8 cellular contexts compared by ENCODE assay signal in the genomic region with DNA sequence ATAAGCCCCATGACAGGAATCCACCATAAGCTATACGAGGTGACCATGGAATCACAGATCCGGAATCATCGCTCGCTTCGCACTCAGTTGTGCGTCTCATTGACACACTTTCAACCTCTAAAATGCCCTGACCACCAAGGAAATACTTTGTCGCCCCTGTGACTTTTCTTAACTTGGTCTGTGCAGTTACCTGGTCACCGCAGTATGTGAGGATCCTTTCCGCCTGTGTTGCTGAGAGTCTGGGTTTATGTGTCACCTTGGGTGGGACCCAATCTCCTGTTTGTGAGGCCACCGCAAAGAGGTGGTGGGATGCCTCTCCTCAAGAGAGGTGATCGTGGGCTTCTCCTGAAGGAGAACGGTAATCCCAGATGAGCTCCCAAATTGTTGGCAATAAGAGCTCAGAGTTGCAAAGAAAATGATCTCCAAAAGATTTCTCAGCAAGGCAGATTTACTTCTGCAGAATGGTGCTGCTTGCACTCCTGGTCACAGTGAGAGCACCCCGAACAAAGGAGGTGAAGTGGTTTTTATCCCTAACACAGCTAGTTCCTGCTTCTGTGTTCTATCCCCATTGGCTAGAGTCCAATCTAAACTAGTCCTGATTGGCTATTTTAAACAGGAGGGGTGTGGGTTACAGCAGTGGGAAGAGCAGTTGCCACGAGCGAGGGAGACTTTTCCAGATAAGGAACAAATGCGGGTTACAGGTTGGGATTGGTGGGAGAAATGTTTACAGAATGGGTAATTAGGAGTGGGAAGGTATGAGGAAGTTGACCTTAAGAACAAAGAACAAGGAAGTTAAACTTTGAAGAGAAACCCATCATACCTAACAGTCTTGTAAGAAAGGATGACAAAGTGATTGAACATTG. TPM values are rescaled to one million over a fixed set of nuclear protein-coding genes. Genes with fewer than 3 reads are reported as not detected.
A peak's percentile ranks its signal among the peaks of the same experiment; 100 is the strongest.
DNase-seq lines count a peak whose midpoint lies in the region; ATAC-seq and TF ChIP-seq lines count a peak whose summit lies in the region.

No MANE protein-coding gene starts in this region.

- peaks cover 48% of the 10 kb centered on the region for H3K4me1 ChIP-seq in mammary epithelial cell (ENCODE audit: insufficient read depth, low read length)

- intact Hi-C loops in MCF 10A (cut with micrococcal nuclease) (no loop called here), mammary epithelial cell (cut with micrococcal nuclease) (no loop called here)

- no peak overlapping the region for H3K9ac ChIP-seq in mammary epithelial cell (ENCODE audit: insufficient read depth, low read length)

- H2AFZ ChIP-seq in mammary epithelial cell (ENCODE audit: low read depth, low read length) = no peak overlapping the region

- dilution Hi-C loops in mammary epithelial cell (cut with HindIII; ENCODE audit: low sequenced_read_pairs) = no loop called here

- H4K20me1 ChIP-seq in mammary epithelial cell (ENCODE audit: insufficient read depth, low read length) = peaks cover 58% of the 10 kb centered on the region

- TF ChIP-seq CTCF in MCF 10A (IDR thresholded peaks at IDR 0.05; ENCODE audit: unreplicated experiment) = no peak
- no peak for TF ChIP-seq CTCF in mammary epithelial cell (conservative IDR thresholded peaks at IDR 0.05 in 1 of 2, IDR thresholded peaks at IDR 0.05 in 1 of 2; ENCODE audit: extremely low read depth in 1 of 2, insufficient read depth in 1 of 2, low read depth in 1 of 2, low read length in 2 of 2)
- no peak for TF ChIP-seq CTCF in type B pancreatic cell (conservative IDR thresholded peaks at IDR 0.05)

- in situ Hi-C loops in mammary epithelial cell (cut with MboI; ENCODE audit: low sequenced_read_pairs in 2 of 2) = no loop called here

- no peaks in the 10 kb centered on the region for H3K9me3 Mint-ChIP-seq in MCF 10A (ENCODE audit: unreplicated experiment)
- peaks cover 49% of the 10 kb centered on the region for H3K9me3 Mint-ChIP-seq in type B pancreatic cell

- no peaks in the 10 kb centered on the region for H3K9me3 ChIP-seq in mammary epithelial cell (replicated peaks; ENCODE audit: insufficient read depth, low read length)

- BruUV-seq in MCF 10A (replicated peaks; lab: Mats Ljungman, UMichigan) = no TSS peak
- BruUV-seq in mammary epithelial cell (replicated peaks; lab: Mats Ljungman, UMichigan) = no TSS peak

- H3K4me1 Mint-ChIP-seq in MCF 10A (ENCODE audit: insufficient read depth, unreplicated experiment) = peaks cover 67% of the 10 kb centered on the region
- peaks cover 46% of the 10 kb centered on the region for H3K4me1 Mint-ChIP-seq in type B pancreatic cell (ENCODE audit: unreplicated experiment)

- 91% methylated on average over 16 of the region's 16 CpGs for WGBS in mammary epithelial cell (ENCODE audit: low coverage, missing lambda C conversion rate)

- H3K36me3 Mint-ChIP-seq in MCF 10A (ENCODE audit: insufficient read depth, unreplicated experiment) (peaks cover 100% of the 10 kb centered on the region), type B pancreatic cell (peaks cover 92% of the 10 kb centered on the region)

- peak; percentile 27 for ATAC-seq in esophagus mucosa
- no peak for ATAC-seq in HG03095 (IDR thresholded peaks at IDR 0.05; ENCODE audit: unreplicated experiment)

- peaks cover 68% of the 10 kb centered on the region for H3K79me2 ChIP-seq in mammary epithelial cell (ENCODE audit: insufficient read depth, low read length)

- H3K27me3 ChIP-seq in mammary epithelial cell (ENCODE audit: insufficient read depth, low read length) = no peaks in the 10 kb centered on the region

- H3K4me3 ChIP-seq in mammary epithelial cell (replicated peaks in 1 of 3; ENCODE audit: insufficient read depth in 1 of 3, low read depth in 2 of 3, low read length in 3 of 3) = no peak overlapping the region

- H3K27me3 Mint-ChIP-seq in MCF 10A (ENCODE audit: insufficient read depth, unreplicated experiment) = no peaks in the 10 kb centered on the region
- H3K27me3 Mint-ChIP-seq in type B pancreatic cell = peaks cover 9% of the 10 kb centered on the region

- peak overlapping the region; percentile 37 for H3K4me3 Mint-ChIP-seq in MCF 10A (ENCODE audit: unreplicated experiment)
- peak overlapping the region; percentile 81 for H3K4me3 Mint-ChIP-seq in type B pancreatic cell

- H3K4me2 ChIP-seq in mammary epithelial cell (ENCODE audit: insufficient read depth, low read depth, low read length) = no peak overlapping the region

- CTCF ChIA-PET in MCF 10A (lab: Yijun Ruan, JAX) = interaction anchor here (0.6 to 1.7 kb wide), 2 partner anchors 35 to 41 kb away, joined by 3 read pairs; no protein-coding TSS in a partner anchor
- CTCF ChIA-PET in mammary epithelial cell (lab: Charles Lee; ENCODE audit: low non-redundant PET) = no interaction called here

- POLR2A ChIA-PET in MCF 10A (lab: Yijun Ruan, JAX) = interaction anchor here (0.6 to 8.5 kb wide), 11 partner anchors 8 to 869 kb away, joined by 3 to 170 read pairs (median 3); a partner anchor contains a TSS

- H3K27ac ChIP-seq in mammary epithelial cell (ENCODE audit: insufficient read depth, low read depth, low read length) = no peak overlapping the region

- DNase-seq in MCF 10A (ENCODE audit: unreplicated experiment) (peak; percentile 23), mammary epithelial cell (no peak), SIG-M5 (lab: John Stamatoyannopoulos, UW) (peak; percentile 16), type B pancreatic cell (ENCODE audit: extremely low spot score, unreplicated experiment) (no peak), occipital lobe (lab: John Stamatoyannopoulos, UW) (no peak), NCI-H2196 (lab: John Stamatoyannopoulos, UW; ENCODE audit: unreplicated experiment) (no peak)

- H3K27ac Mint-ChIP-seq in MCF 10A (ENCODE audit: low read depth, unreplicated experiment) = no peak overlapping the region
- H3K27ac Mint-ChIP-seq in type B pancreatic cell = peak overlapping the region; percentile 95

- peaks cover 72% of the 10 kb centered on the region for H3K36me3 ChIP-seq in mammary epithelial cell (ENCODE audit: insufficient read depth, low read length)

RNA-seq across cellular contexts. Expression of a gene that starts 9.1 kb away (rescaled TPM):
- 24.3 and 26.8 TPM in 2 replicates for total RNA-seq in MCF 10A (2022)
- total RNA-seq in mammary epithelial cell = 10 to 100 TPM; 24.9 to 34.0 TPM
- polyA plus RNA-seq in mammary epithelial cell = 6.3 TPM
- 54.2 TPM for polyA minus RNA-seq in mammary epithelial cell
- total RNA-seq in esophagus mucosa = 10.7 TPM
- total RNA-seq in type B pancreatic cell (ENCODE audit: low replicate concordance) = 14.1 and 21.9 TPM in 2 replicates
- 14.0 TPM for total RNA-seq in occipital lobe

Comparison
In these comparisons a context has a peak if more than half of its experiments do, and no peak if none do; other contexts are left out.
1. DNase-seq: peak in MCF 10A (single experiment) and SIG-M5 (single experiment); none in mammary epithelial cell (single experiment), type B pancreatic cell (single experiment), occipital lobe (single experiment) and NCI-H2196 (single experiment).